Comparison of ENCODE assay signal across 11 cellular contexts in genomic region chr6:16438677-16439615, GRCh38.
A peak's percentile ranks its signal among the peaks of the same experiment; 100 is the strongest.
DNase-seq lines count a peak whose midpoint lies in the region; ATAC-seq and TF ChIP-seq lines count a peak whose summit lies in the region.
"Had no signal": no experiment of that assay in that cellular context is flagged by ENCODE, and none has a peak within 500 bp of the region (broad histone marks: within the 10 kb centered on the region; RNA-seq: fewer than 3 reads in every experiment).

No MANE protein-coding gene starts in this region.

- peak overlapping the region; percentile 8 for H3K4me2 ChIP-seq in fibroblast of lung (ENCODE audit: extremely low read depth, insufficient read depth, low read length)

- H3K36me3 ChIP-seq in fibroblast of lung (ENCODE audit: control insufficient read depth, insufficient read depth, low read length) = no peaks in the 10 kb centered on the region

- no peaks in the 10 kb centered on the region for H3K9me3 Mint-ChIP-seq in activated naive CD4-positive, alpha-beta T cell treated with anti-CD3 and anti-CD28 coated beads for 36 hours
- no peaks in the 10 kb centered on the region for H3K9me3 Mint-ChIP-seq in CD14-positive monocyte

- peak overlapping the region; percentile 55 for H3K4me3 Mint-ChIP-seq in activated naive CD4-positive, alpha-beta T cell treated with anti-CD3 and anti-CD28 coated beads for 36 hours
- H3K4me3 Mint-ChIP-seq in CD14-positive monocyte = no peak overlapping the region

- H3K4me1 ChIP-seq in fibroblast of lung (ENCODE audit: control insufficient read depth, extremely low read depth, insufficient read depth, low read length) = no peaks in the 10 kb centered on the region

- H4K20me1 ChIP-seq in fibroblast of lung (ENCODE audit: control insufficient read depth, extremely low read depth, insufficient read depth, low read length) = no peaks in the 10 kb centered on the region

- no peak overlapping the region for H3K9ac ChIP-seq in fibroblast of lung (ENCODE audit: insufficient read depth, low read length)

- TF ChIP-seq CTCF in fibroblast of lung (conservative IDR thresholded peaks at IDR 0.05 in 1 of 2, IDR thresholded peaks at IDR 0.05 in 1 of 2; ENCODE audit: low read depth in 1 of 2, low read length in 2 of 2) = no peak
- TF ChIP-seq CTCF in CD14-positive monocyte (IDR thresholded peaks at IDR 0.05) = no peak

- peak overlapping the region; percentile 65 for H3K27ac Mint-ChIP-seq in activated naive CD4-positive, alpha-beta T cell treated with anti-CD3 and anti-CD28 coated beads for 36 hours
- H3K27ac Mint-ChIP-seq in CD14-positive monocyte = no peak overlapping the region

- intact Hi-C loops in activated naive CD4-positive, alpha-beta T cell treated with anti-CD3 and anti-CD28 coated beads for 36 hours (cut with micrococcal nuclease) = no loop called here
- intact Hi-C loops in CD14-positive monocyte (cut with micrococcal nuclease) = no loop called here

- H3K9me3 ChIP-seq in fibroblast of lung (ENCODE audit: control insufficient read depth, insufficient read depth, low read depth, low read length) = no peaks in the 10 kb centered on the region

- H3K36me3 Mint-ChIP-seq in activated naive CD4-positive, alpha-beta T cell treated with anti-CD3 and anti-CD28 coated beads for 36 hours (ENCODE audit: low read depth) = peaks cover 14% of the 10 kb centered on the region
- peaks cover 25 to 26% of the 10 kb centered on the region in 2 donors for H3K36me3 Mint-ChIP-seq in CD14-positive monocyte

- peaks cover 58% of the 10 kb centered on the region for H3K4me1 Mint-ChIP-seq in activated naive CD4-positive, alpha-beta T cell treated with anti-CD3 and anti-CD28 coated beads for 36 hours (ENCODE audit: low read depth)
- H3K4me1 Mint-ChIP-seq in CD14-positive monocyte = peaks cover 7% of the 10 kb centered on the region

- H3K27me3 ChIP-seq in fibroblast of lung (ENCODE audit: control insufficient read depth, insufficient read depth, low read length) = no peaks in the 10 kb centered on the region
- H3K27me3 ChIP-seq: dorsolateral prefrontal cortex had no signal

- no peaks in the 10 kb centered on the region for H3K27me3 Mint-ChIP-seq in activated naive CD4-positive, alpha-beta T cell treated with anti-CD3 and anti-CD28 coated beads for 36 hours (ENCODE audit: low read depth)
- H3K27me3 Mint-ChIP-seq in CD14-positive monocyte (ENCODE audit: low read depth in 3 of 3) = no peaks in the 10 kb centered on the region

- H3K27ac ChIP-seq in fibroblast of lung (ENCODE audit: insufficient read depth, low read length) = no peak overlapping the region
- H3K27ac ChIP-seq: dorsolateral prefrontal cortex, HL-60 had no signal

- no peaks in the 10 kb centered on the region for H3K79me2 ChIP-seq in fibroblast of lung (ENCODE audit: control insufficient read depth, insufficient read depth, low read length)

- no peak overlapping the region for H3K4me3 ChIP-seq in fibroblast of lung (replicated peaks in 1 of 4; ENCODE audit: control extremely low read depth in 1 of 4, insufficient read depth in 1 of 4, low read depth in 3 of 4, low read length in 4 of 4)
- H3K4me3 ChIP-seq: dorsolateral prefrontal cortex had no signal

- H2AFZ ChIP-seq in fibroblast of lung (ENCODE audit: low read length) = no peak overlapping the region

- CTCF ChIA-PET in activated naive CD4-positive, alpha-beta T cell treated with anti-CD3 and anti-CD28 coated beads for 36 hours (lab: Charles Lee) = interaction anchor here (1.2 kb wide), 1 partner anchor 19 kb away, joined by 3 read pairs; no protein-coding TSS in a partner anchor

- no peak for ATAC-seq in HG02938 (IDR thresholded peaks at IDR 0.05; ENCODE audit: unreplicated experiment)

- DNase-seq in activated naive CD4-positive, alpha-beta T cell treated with anti-CD3 and anti-CD28 coated beads for 36 hours = no peak
- no peak for DNase-seq in activated naive CD4-positive, alpha-beta T cell treated with anti-CD3 and anti-CD28 coated beads, Interleukin-2, amount 50 U/mL, for 16 hours
- DNase-seq in SW480 (ENCODE audit: low spot score) = peak; percentile 3
- peak; percentile 64 to 75 for DNase-seq in fibroblast of lung (ENCODE audit: low read depth in 2 of 2)
- DNase-seq in stromal cell of bone marrow (ENCODE audit: low read depth) = peak; percentile 48
- no peak for DNase-seq in NCI-H1417 (lab: John Stamatoyannopoulos, UW)
- no peak for DNase-seq in CD14-positive monocyte (ENCODE audit: low spot score)
- DNase-seq: dorsolateral prefrontal cortex, NCI-H526 had no signal

Comparison
In these comparisons a context has a peak if more than half of its experiments do, and no peak if none do; other contexts are left out.
1. DNase-seq: peak in SW480 (single experiment), fibroblast of lung (2 of 2) and stromal cell of bone marrow (single experiment); none in activated naive CD4-positive, alpha-beta T cell treated with anti-CD3 and anti-CD28 coated beads for 36 hours (single experiment), activated naive CD4-positive, alpha-beta T cell treated with anti-CD3 and anti-CD28 coated beads, Interleukin-2, amount 50 U/mL, for 16 hours (single experiment), NCI-H1417 (0 of 3) and CD14-positive monocyte (single experiment).